In genomic region chr11:66068154-66068821, GRCh38 we compare ENCODE assay signal across 1 cellular context.
A peak's percentile ranks its signal among the peaks of the same experiment; 100 is the strongest.
TF ChIP-seq lines count a peak whose summit lies in the region.

No MANE protein-coding gene starts in this region.

TF ChIP-seq in HepG2, 621 proteins besides CTCF, POLR2A, EP300 and RAD21 (continued from another document):
- TF ChIP-seq, protein P1, sequence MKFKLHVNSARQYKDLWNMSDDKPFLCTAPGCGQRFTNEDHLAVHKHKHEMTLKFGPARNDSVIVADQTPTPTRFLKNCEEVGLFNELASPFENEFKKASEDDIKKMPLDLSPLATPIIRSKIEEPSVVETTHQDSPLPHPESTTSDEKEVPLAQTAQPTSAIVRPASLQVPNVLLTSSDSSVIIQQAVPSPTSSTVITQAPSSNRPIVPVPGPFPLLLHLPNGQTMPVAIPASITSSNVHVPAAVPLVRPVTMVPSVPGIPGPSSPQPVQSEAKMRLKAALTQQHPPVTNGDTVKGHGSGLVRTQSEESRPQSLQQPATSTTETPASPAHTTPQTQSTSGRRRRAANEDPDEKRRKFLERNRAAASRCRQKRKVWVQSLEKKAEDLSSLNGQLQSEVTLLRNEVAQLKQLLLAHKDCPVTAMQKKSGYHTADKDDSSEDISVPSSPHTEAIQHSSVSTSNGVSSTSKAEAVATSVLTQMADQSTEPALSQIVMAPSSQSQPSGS (CRISPR knock-in tag; IDR thresholded peaks at IDR 0.05) = 0 out of 2 replicates have a peak, but pooled peaks have one; percentile 26
- TF ChIP-seq, protein P2, sequence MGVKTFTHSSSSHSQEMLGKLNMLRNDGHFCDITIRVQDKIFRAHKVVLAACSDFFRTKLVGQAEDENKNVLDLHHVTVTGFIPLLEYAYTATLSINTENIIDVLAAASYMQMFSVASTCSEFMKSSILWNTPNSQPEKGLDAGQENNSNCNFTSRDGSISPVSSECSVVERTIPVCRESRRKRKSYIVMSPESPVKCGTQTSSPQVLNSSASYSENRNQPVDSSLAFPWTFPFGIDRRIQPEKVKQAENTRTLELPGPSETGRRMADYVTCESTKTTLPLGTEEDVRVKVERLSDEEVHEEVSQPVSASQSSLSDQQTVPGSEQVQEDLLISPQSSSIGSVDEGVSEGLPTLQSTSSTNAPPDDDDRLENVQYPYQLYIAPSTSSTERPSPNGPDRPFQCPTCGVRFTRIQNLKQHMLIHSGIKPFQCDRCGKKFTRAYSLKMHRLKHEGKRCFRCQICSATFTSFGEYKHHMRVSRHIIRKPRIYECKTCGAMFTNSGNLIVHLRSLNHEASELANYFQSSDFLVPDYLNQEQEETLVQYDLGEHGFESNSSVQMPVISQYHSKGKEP (CRISPR knock-in tag; IDR thresholded peaks at IDR 0.05) = no peak
- no peak for TF ChIP-seq MZF1 (CRISPR knock-in tag; IDR thresholded peaks at IDR 0.05; ENCODE audit: borderline replicate concordance)
- 0 out of 2 replicates have a peak, but pooled peaks have one; percentile 13 for TF ChIP-seq SAP130 (CRISPR knock-in tag; IDR thresholded peaks at IDR 0.05; ENCODE audit: low read depth)
- TF ChIP-seq, protein P3, sequence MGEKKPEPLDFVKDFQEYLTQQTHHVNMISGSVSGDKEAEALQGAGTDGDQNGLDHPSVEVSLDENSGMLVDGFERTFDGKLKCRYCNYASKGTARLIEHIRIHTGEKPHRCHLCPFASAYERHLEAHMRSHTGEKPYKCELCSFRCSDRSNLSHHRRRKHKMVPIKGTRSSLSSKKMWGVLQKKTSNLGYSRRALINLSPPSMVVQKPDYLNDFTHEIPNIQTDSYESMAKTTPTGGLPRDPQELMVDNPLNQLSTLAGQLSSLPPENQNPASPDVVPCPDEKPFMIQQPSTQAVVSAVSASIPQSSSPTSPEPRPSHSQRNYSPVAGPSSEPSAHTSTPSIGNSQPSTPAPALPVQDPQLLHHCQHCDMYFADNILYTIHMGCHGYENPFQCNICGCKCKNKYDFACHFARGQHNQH (CRISPR knock-in tag; IDR thresholded peaks at IDR 0.05) = 0 out of 2 replicates have a peak, but pooled peaks have one; percentile 37
- peak; percentile 43 for TF ChIP-seq KDM2A (CRISPR knock-in tag; IDR thresholded peaks at IDR 0.05; ENCODE audit: borderline replicate concordance, low read depth)
